Comparison of ENCODE assay signal across 1 cellular context in genomic region chr7:105012503-105013282, GRCh38.
A peak's percentile ranks its signal among the peaks of the same experiment; 100 is the strongest.
TF ChIP-seq lines count a peak whose summit lies in the region.

No MANE protein-coding gene starts in this region.

TF ChIP-seq in K562, 482 proteins besides CTCF, POLR2A, EP300 and RAD21 (continued from another document and continues in another):
- TF ChIP-seq ZNF449 (CRISPR knock-in tag; IDR thresholded peaks at IDR 0.05), result no peak
- TF ChIP-seq ZFP91 (CRISPR knock-in tag; IDR thresholded peaks at IDR 0.05), result no peak
- TF ChIP-seq ARID4B (CRISPR knock-in tag; IDR thresholded peaks at IDR 0.05), result peak; percentile 98
- peak; percentile 81 for TF ChIP-seq SMARCC2 (IDR thresholded peaks at IDR 0.05; ENCODE audit: low read depth)
- no peak for TF ChIP-seq CHD1 (IDR thresholded peaks at IDR 0.05; ENCODE audit: low read length)
- peak; percentile 71 for TF ChIP-seq PHF21A (IDR thresholded peaks at IDR 0.05; ENCODE audit: borderline replicate concordance, low read depth)
- 0 out of 2 replicates have a peak, but pooled peaks have one; percentile 8 for TF ChIP-seq HDAC6 (IDR thresholded peaks at IDR 0.05; ENCODE audit: low read depth, low read length)
- TF ChIP-seq NCOA2 (IDR thresholded peaks at IDR 0.05; ENCODE audit: partially characterized antibody in 2 of 2), result no peak
- TF ChIP-seq STAG1 (CRISPR knock-in tag; IDR thresholded peaks at IDR 0.05; ENCODE audit: borderline replicate concordance), result no peak
- TF ChIP-seq GMEB1 (CRISPR knock-in tag; IDR thresholded peaks at IDR 0.05), result peak; percentile 91
- TF ChIP-seq IRF9 (tag; IDR thresholded peaks at IDR 0.05), result no peak
- TF ChIP-seq ZNF512 (tag; IDR thresholded peaks at IDR 0.05), result no peak
- TF ChIP-seq TAL1 (IDR thresholded peaks at IDR 0.05), result peak; percentile 67
- peak; percentile 99 for TF ChIP-seq MYC (IDR thresholded peaks at IDR 0.05; ENCODE audit: low read depth, low read length)
- TF ChIP-seq MYC (CRISPR knock-in tag; IDR thresholded peaks at IDR 0.05; ENCODE audit: borderline replicate concordance, low read depth), result peak; percentile 84; the same call in 1 of the 2 replicates
- no peak for TF ChIP-seq BRF2 (IDR thresholded peaks at IDR 0.05; ENCODE audit: borderline replicate concordance, insufficient read depth, insufficient read length)
- no peak; the same call in 1 of the 2 replicates for TF ChIP-seq RBM14 (IDR thresholded peaks at IDR 0.05; ENCODE audit: borderline replicate concordance, insufficient read depth, low read depth, low read length)
- 0 out of 2 replicates have a peak, but pooled peaks have one; percentile 69 for TF ChIP-seq RBM15 (IDR thresholded peaks at IDR 0.05; ENCODE audit: insufficient read depth, low read length)
- peak; percentile 74 for TF ChIP-seq RBBP5 (IDR thresholded peaks at IDR 0.05; ENCODE audit: borderline replicate concordance, insufficient read depth, low read length, poor library complexity, severe bottlenecking)
- peak; percentile 84 for TF ChIP-seq TFE3 (CRISPR knock-in tag; IDR thresholded peaks at IDR 0.05)
- no peak; the same call in none of the 2 replicates for TF ChIP-seq HBP1 (CRISPR knock-in tag; IDR thresholded peaks at IDR 0.05)
- TF ChIP-seq FOXP1 (CRISPR knock-in tag; IDR thresholded peaks at IDR 0.05), result peak; percentile 92
- peak; percentile 94 for TF ChIP-seq RUNX1 (IDR thresholded peaks at IDR 0.05; ENCODE audit: low read depth)
- TF ChIP-seq SFPQ (IDR thresholded peaks at IDR 0.05; ENCODE audit: low read depth, low read length), result no peak
- TF ChIP-seq POLR3A (IDR thresholded peaks at IDR 0.05; ENCODE audit: borderline replicate concordance, extremely low read depth, insufficient read depth, insufficient read length), result no peak
- TF ChIP-seq ZBTB43 (CRISPR knock-in tag; IDR thresholded peaks at IDR 0.05), result peak; percentile 92
- no peak for TF ChIP-seq POU5F1 (IDR thresholded peaks at IDR 0.05; ENCODE audit: borderline replicate concordance, low read depth, low read length, partially characterized antibody)
- TF ChIP-seq KLF16 (IDR thresholded peaks at IDR 0.05), result peak; percentile 98
- no peak; the same call in 1 of the 2 replicates for TF ChIP-seq PHB2 (IDR thresholded peaks at IDR 0.05; ENCODE audit: low read depth)
- TF ChIP-seq ZKSCAN3 (CRISPR knock-in tag; IDR thresholded peaks at IDR 0.05), result no peak
- TF ChIP-seq GATAD2B (IDR thresholded peaks at IDR 0.05; ENCODE audit: borderline replicate concordance), result no peak
- no peak for TF ChIP-seq DMBX1 (CRISPR knock-in tag; IDR thresholded peaks at IDR 0.05; ENCODE audit: borderline replicate concordance)
- no peak for TF ChIP-seq ZNF445 (CRISPR knock-in tag; IDR thresholded peaks at IDR 0.05; ENCODE audit: low read depth)
- TF ChIP-seq MCM5 (IDR thresholded peaks at IDR 0.05; ENCODE audit: low read depth), result no peak
